ENCODE assay signal across 8 cellular contexts in the genomic region with DNA sequence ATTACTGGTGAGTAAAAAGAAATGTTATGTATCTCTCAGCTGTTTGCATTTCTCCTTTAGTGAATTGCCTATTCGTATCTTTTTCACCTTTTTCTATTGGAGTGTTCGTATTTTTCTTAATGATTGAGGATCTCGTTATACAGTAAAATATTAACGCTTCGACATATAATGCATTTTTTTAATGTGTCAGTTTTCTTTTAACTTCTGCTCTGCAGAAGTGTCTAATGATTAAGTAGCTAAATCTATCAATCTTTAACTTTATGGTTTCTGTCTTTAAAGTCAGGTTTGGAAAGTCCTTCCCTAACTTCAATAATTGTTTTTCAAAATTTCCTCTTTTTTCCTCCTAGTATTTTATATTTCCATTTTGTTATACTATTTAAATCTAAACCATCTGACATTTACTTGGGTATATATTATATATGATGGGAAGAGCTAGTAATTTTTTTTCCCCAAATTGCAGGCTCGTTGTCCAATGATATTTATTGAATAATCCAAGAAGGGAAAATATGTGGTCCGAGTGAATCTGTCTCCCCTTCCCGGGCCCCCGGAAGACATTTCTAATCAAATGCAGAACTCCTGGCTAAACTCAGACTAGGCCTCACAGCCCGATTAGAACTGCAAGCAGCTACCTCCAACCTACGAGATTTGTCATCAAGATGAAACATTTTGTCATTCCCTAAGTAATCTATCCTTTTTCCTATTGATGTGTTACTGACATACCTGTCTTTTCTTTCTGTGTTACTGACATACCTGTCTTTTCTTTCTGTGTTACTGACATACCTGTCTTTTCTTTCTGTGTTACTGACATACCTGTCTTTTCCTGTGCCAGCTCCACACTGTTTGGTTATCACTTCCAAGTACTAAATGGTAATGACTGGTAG. TPM values are rescaled to one million over a fixed set of nuclear protein-coding genes. Genes with fewer than 3 reads are reported as not detected.
DNase-seq lines count a peak whose midpoint lies in the region; ATAC-seq and TF ChIP-seq lines count a peak whose summit lies in the region.

No MANE protein-coding gene starts in this region.

- H3K4me1 ChIP-seq in BLaER1 (peaks cover 35% of the 10 kb centered on the region), HUES48 (ENCODE audit: control insufficient read depth, insufficient read depth, low read length) (peaks cover 26% of the 10 kb centered on the region), spleen (peaks cover 16 to 69% (median 52%) of the 10 kb centered on the region in 6 donors)

- no peaks in the 10 kb centered on the region for H3K27me3 Mint-ChIP-seq in activated CD4-positive, alpha-beta T cell treated with anti-CD3 and anti-CD28 coated beads, Interleukin-2, amount 10 ng/mL, durations not matched to agents 24 days and 14 days

- ATAC-seq in GM21381 (IDR thresholded peaks at IDR 0.05; ENCODE audit: unreplicated experiment) (no peak), HG03139 (IDR thresholded peaks at IDR 0.05; ENCODE audit: unreplicated experiment) (no peak), GM19023 (IDR thresholded peaks at IDR 0.05; ENCODE audit: unreplicated experiment) (no peak)

- H3K9ac ChIP-seq in BLaER1 (no peak overlapping the region), HUES48 (ENCODE audit: low read depth, low read length) (no peak overlapping the region)

- H3K27ac ChIP-seq in BLaER1 (peak overlapping the region; percentile 28; the same call in 1 of the 2 replicates), HUES48 (ENCODE audit: low read depth, low read length) (peak overlapping the region; percentile 57), spleen (peak overlapping the region; percentile 10 to 88 (median 80))

- peak overlapping the region; percentile 42 for H3K4me2 ChIP-seq in BLaER1

- DNase-seq in activated CD4-positive, alpha-beta T cell treated with anti-CD3 and anti-CD28 coated beads, Interleukin-2, amount 10 ng/mL, durations not matched to agents 24 days and 14 days = peak; percentile 80
- peak; percentile 70 for DNase-seq in globus pallidus (ENCODE audit: low spot score)
- no peak for DNase-seq in spleen

- peak overlapping the region; percentile 72 for H3K4me3 Mint-ChIP-seq in activated CD4-positive, alpha-beta T cell treated with anti-CD3 and anti-CD28 coated beads, Interleukin-2, amount 10 ng/mL, durations not matched to agents 24 days and 14 days

- peaks cover 1% of the 10 kb centered on the region for H3K36me3 Mint-ChIP-seq in activated CD4-positive, alpha-beta T cell treated with anti-CD3 and anti-CD28 coated beads, Interleukin-2, amount 10 ng/mL, durations not matched to agents 24 days and 14 days (ENCODE audit: low read depth)

- H3K4me1 Mint-ChIP-seq in activated CD4-positive, alpha-beta T cell treated with anti-CD3 and anti-CD28 coated beads, Interleukin-2, amount 10 ng/mL, durations not matched to agents 24 days and 14 days = peaks cover 48% of the 10 kb centered on the region

- WGBS in spleen, 5 donors = 35 to 48% (median 41%) methylated on average over 11 of the region's 11 CpGs

- no peak for TF ChIP-seq CTCF in spleen (IDR thresholded peaks at IDR 0.05 in 8 of 11, conservative IDR thresholded peaks at IDR 0.05 in 3 of 11)

- H3K36me3 ChIP-seq in BLaER1 = no peaks in the 10 kb centered on the region
- H3K36me3 ChIP-seq in HUES48 (ENCODE audit: control insufficient read depth, insufficient read depth, low read length) = no peaks in the 10 kb centered on the region
- no peaks in the 10 kb centered on the region for H3K36me3 ChIP-seq in spleen

- no peaks in the 10 kb centered on the region for H3K9me3 Mint-ChIP-seq in activated CD4-positive, alpha-beta T cell treated with anti-CD3 and anti-CD28 coated beads, Interleukin-2, amount 10 ng/mL, durations not matched to agents 24 days and 14 days

- TF ChIP-seq POLR2A in spleen (IDR thresholded peaks at IDR 0.05) = no peak

- H3K4me3 ChIP-seq in BLaER1 (no peak overlapping the region), HUES48 (ENCODE audit: low read depth, low read length) (no peak overlapping the region), spleen (peak overlapping the region in 3 of 8 donors; percentile 4 to 44 (median 9))

- intact Hi-C loops in activated CD4-positive, alpha-beta T cell treated with anti-CD3 and anti-CD28 coated beads, Interleukin-2, amount 10 ng/mL, durations not matched to agents 24 days and 14 days (cut with micrococcal nuclease) = loop anchor here (1.0 to 2.0 kb wide), 3 partner anchors 9 to 29 kb away; no protein-coding TSS in a partner anchor
- intact Hi-C loops in spleen (cut with DNase I; ENCODE audit: low total_unique reads) = no loop called here

- no peaks in the 10 kb centered on the region for H3K27me3 ChIP-seq in BLaER1
- no peaks in the 10 kb centered on the region for H3K27me3 ChIP-seq in HUES48 (ENCODE audit: control insufficient read depth, insufficient read depth, low read length)
- no peaks in the 10 kb centered on the region for H3K27me3 ChIP-seq in spleen (replicated peaks in 1 of 7)

- H3K27ac Mint-ChIP-seq in activated CD4-positive, alpha-beta T cell treated with anti-CD3 and anti-CD28 coated beads, Interleukin-2, amount 10 ng/mL, durations not matched to agents 24 days and 14 days = peak overlapping the region; percentile 89

- no peaks in the 10 kb centered on the region for H4K20me1 ChIP-seq in BLaER1

- H3K9me3 ChIP-seq in BLaER1 = no peaks in the 10 kb centered on the region
- H3K9me3 ChIP-seq in HUES48 (ENCODE audit: control insufficient read depth, insufficient read depth, low read length) = no peaks in the 10 kb centered on the region
- H3K9me3 ChIP-seq in spleen = no peaks in the 10 kb centered on the region

RNA-seq across cellular contexts. Expression of gene PCBP1, which starts 17.2 kb away (rescaled TPM):
- total RNA-seq in activated CD4-positive, alpha-beta T cell treated with anti-CD3 and anti-CD28 coated beads, Interleukin-2, amount 10 ng/mL, durations not matched to agents 24 days and 14 days = 443 and 447 TPM in 2 replicates
- 100 to 1,000 TPM; 256 to 351 (median 301) TPM for total RNA-seq in spleen
- 100 to 1,000 TPM; 254 to 294 (median 278) TPM for polyA plus RNA-seq in spleen

Comparison
In these comparisons a context has a peak if more than half of its experiments do, and no peak if none do; other contexts are left out.
1. H3K27ac ChIP-seq: peak in every context shown above with its lines; median percentile 80 in spleen; 57 in HUES48; 28 in BLaER1.